ENCODE assay signal across 16 cellular contexts in the genomic region with DNA sequence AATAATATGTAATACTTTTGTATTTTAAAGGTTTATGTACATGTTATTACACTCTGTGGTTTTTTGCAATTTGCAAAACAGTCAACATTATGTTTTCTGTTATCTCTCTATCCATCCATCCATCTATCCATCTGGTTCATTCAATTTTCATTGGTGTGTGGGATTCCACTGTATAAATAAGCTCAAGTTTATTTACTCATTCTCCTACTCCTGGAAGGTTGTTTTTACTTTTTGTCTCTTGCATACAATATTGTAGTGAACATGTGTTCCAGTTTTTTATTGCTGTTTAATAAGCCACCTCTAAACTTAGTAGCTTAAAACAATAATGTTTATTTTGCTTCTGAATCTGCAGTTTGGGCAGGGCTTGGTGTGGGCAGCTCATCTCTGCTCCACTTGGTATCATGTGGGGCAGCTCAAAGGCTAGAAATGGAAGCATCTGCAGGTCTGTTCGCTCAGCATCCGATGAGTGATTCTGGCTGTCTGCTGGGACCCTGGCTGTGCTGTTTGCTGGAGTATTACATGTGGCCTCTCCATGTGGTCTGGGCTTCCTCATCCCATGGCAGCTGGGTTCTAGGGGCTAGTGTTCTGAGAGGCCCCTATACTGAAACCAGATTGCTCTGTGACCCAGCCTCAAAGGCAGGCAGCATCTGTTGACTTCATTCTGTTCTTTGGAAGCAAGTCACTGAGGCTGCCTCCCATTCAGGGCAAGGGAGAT. TPM values are rescaled to one million over a fixed set of nuclear protein-coding genes. Genes with fewer than 3 reads are reported as not detected.
DNase-seq lines count a peak whose midpoint lies in the region; ATAC-seq, FAIRE-seq and TF ChIP-seq lines count a peak whose summit lies in the region.
"Had no signal": no experiment of that assay in that cellular context is flagged by ENCODE, and none has a peak within 500 bp of the region (broad histone marks: within the 10 kb centered on the region; RNA-seq: fewer than 3 reads in every experiment).

No MANE protein-coding gene starts in this region.

- TF ChIP-seq POLR2A in H1 (IDR thresholded peaks at IDR 0.05; ENCODE audit: control extremely low read depth in 1 of 2, low read depth in 2 of 2, low read length in 2 of 2) = no peak
- no peak for TF ChIP-seq POLR2A in sigmoid colon (IDR thresholded peaks at IDR 0.05)

- no peak overlapping the region for H4K5ac ChIP-seq in H1 (ENCODE audit: insufficient read length, low read depth, low read length)

- peaks cover 0 to 3% of the 10 kb centered on the region in 2 experiments for H4K20me1 ChIP-seq in H1 (replicated peaks in 1 of 2; ENCODE audit: control insufficient read depth in 1 of 2, insufficient read depth in 2 of 2, low read length in 2 of 2)

- H3K56ac ChIP-seq in H1 (replicated peaks; ENCODE audit: insufficient read length, low read depth, low read length) = no peak overlapping the region

- no peak for TF ChIP-seq EP300 in H1 (IDR thresholded peaks at IDR 0.05; ENCODE audit: borderline replicate concordance in 1 of 2, low read depth in 2 of 2, low read length in 2 of 2)
- TF ChIP-seq EP300 in sigmoid colon (IDR thresholded peaks at IDR 0.05) = no peak

- 0 out of 2 replicates have a peak overlapping the region, but pooled peaks have one; percentile 29 for H2BK15ac ChIP-seq in H1 (ENCODE audit: low read length)

- CTCF ChIA-PET in H1 (lab: Charles Lee; ENCODE audit: partially characterized antibody) = interaction anchor here (0.7 to 9.9 kb wide), 17 partner anchors 11 to 234 kb away, joined by 3 to 119 read pairs (median 5); no protein-coding TSS in a partner anchor

- no peaks in the 10 kb centered on the region for H3K23me2 ChIP-seq in H1 (ENCODE audit: low read depth, low read length)

- no peaks in the 10 kb centered on the region for H3K9me3 Mint-ChIP-seq in activated T-cell treated with anti-CD3 and anti-CD28 coated beads, Interleukin-2, amount 50 U/mL, for 72 hours
- H3K9me3 Mint-ChIP-seq in activated T-cell treated with anti-CD3 and anti-CD28 coated beads, Interleukin-2, amount 50 U/mL, for 24 hours = no peaks in the 10 kb centered on the region
- H3K9me3 Mint-ChIP-seq: HFFc6 had no signal

- H3K4me1 ChIP-seq in H1 (replicated peaks in 1 of 4; ENCODE audit: control insufficient read depth in 3 of 4, insufficient read depth in 4 of 4, low read length in 3 of 4) (peaks cover 0 to 14% (median 4%) of the 10 kb centered on the region in 4 experiments; a peak in 6 of 7 replicates), sigmoid colon (peaks cover 0 to 2% (median 0%) of the 10 kb centered on the region in 4 donors)

- H3K18ac ChIP-seq in H1 (ENCODE audit: extremely low read depth, low read length) = no peak overlapping the region

- TF ChIP-seq CTCF in H1 (IDR thresholded peaks at IDR 0.05; ENCODE audit: control extremely low read depth in 1 of 3, insufficient read depth in 1 of 3, low read depth in 1 of 3, low read length in 3 of 3) (no peak), sigmoid colon (IDR thresholded peaks at IDR 0.05) (no peak)

- H4K91ac ChIP-seq in H1 (replicated peaks; ENCODE audit: insufficient read length, low read length) = no peak overlapping the region

- H3K14ac ChIP-seq in H1 (ENCODE audit: insufficient read length) = no peak overlapping the region

- H3K27me3 Mint-ChIP-seq in activated T-cell treated with anti-CD3 and anti-CD28 coated beads, Interleukin-2, amount 50 U/mL, for 72 hours (ENCODE audit: low read depth) = no peaks in the 10 kb centered on the region
- H3K27me3 Mint-ChIP-seq in activated T-cell treated with anti-CD3 and anti-CD28 coated beads, Interleukin-2, amount 50 U/mL, for 24 hours = no peaks in the 10 kb centered on the region
- H3K27me3 Mint-ChIP-seq: CD8-positive, alpha-beta memory T cell had no signal

- H2AFZ ChIP-seq in H1 (ENCODE audit: low read length) = no peak overlapping the region

- H3K27me3 ChIP-seq in H1 (replicated peaks in 1 of 4; ENCODE audit: control insufficient read depth in 3 of 4, extremely low read depth in 1 of 4, insufficient read depth in 3 of 4, low read length in 3 of 4) (no peaks in the 10 kb centered on the region), sigmoid colon (no peaks in the 10 kb centered on the region)

- H3K36me3 ChIP-seq in H1 (ENCODE audit: control insufficient read depth in 2 of 4, insufficient read depth in 4 of 4, low read length in 3 of 4) (no peaks in the 10 kb centered on the region), sigmoid colon (no peaks in the 10 kb centered on the region)

- no peak overlapping the region for H4K8ac ChIP-seq in H1 (ENCODE audit: extremely low read depth, insufficient read depth, low read length)

- H2BK20ac ChIP-seq in H1 (ENCODE audit: low read length) = no peak overlapping the region

- H3K9ac ChIP-seq in H1 (replicated peaks in 1 of 4; ENCODE audit: extremely low read depth in 1 of 4, low read depth in 3 of 4, low read length in 3 of 4) = no peak overlapping the region; a peak in 1 of 7 replicates

- H3K36me3 Mint-ChIP-seq in activated T-cell treated with anti-CD3 and anti-CD28 coated beads, Interleukin-2, amount 50 U/mL, for 72 hours (ENCODE audit: insufficient read depth in 2 of 2) = peaks cover 1 to 2% of the 10 kb centered on the region in 2 donors
- H3K36me3 Mint-ChIP-seq in activated T-cell treated with anti-CD3 and anti-CD28 coated beads, Interleukin-2, amount 50 U/mL, for 24 hours (ENCODE audit: low read depth) = peaks cover 2% of the 10 kb centered on the region

- H3K4me1 Mint-ChIP-seq in activated T-cell treated with anti-CD3 and anti-CD28 coated beads, Interleukin-2, amount 50 U/mL, for 72 hours (ENCODE audit: low read depth) = peaks cover 7% of the 10 kb centered on the region
- H3K4me1 Mint-ChIP-seq in activated T-cell treated with anti-CD3 and anti-CD28 coated beads, Interleukin-2, amount 50 U/mL, for 24 hours (ENCODE audit: low read depth) = peaks cover 7% of the 10 kb centered on the region

- H3K4me2 ChIP-seq in H1 (ENCODE audit: insufficient read depth in 1 of 2, low read depth in 2 of 2, low read length in 2 of 2) = no peak overlapping the region

- no peaks in the 10 kb centered on the region for H3K79me2 ChIP-seq in H1 (ENCODE audit: control insufficient read depth in 1 of 2, insufficient read depth in 2 of 2, low read length in 2 of 2)

- intact Hi-C loops in sigmoid colon (cut with DNase I) = no loop called here

- 67% methylated on average over 2 of the region's 2 CpGs; no CpG with 5 or more reads in 1 of the 2 experiments for WGBS in H1 (ENCODE audit: extremely low coverage in 1 of 2, insufficient coverage in 1 of 2, insufficient read length in 1 of 2, insufficient replicate concordance in 2 of 2, low coverage in 1 of 2, low lambda C conversion rate in 2 of 2, missing lambda C conversion rate in 1 of 2), 2 experiments
- WGBS in sigmoid colon, 2 donors = 49 to 76% methylated on average over 2 of the region's 2 CpGs

- H3K23ac ChIP-seq in H1 (ENCODE audit: insufficient read length) = no peak overlapping the region

- POLR2A ChIA-PET in H1 (lab: Charles Lee; ENCODE audit: partially characterized antibody) = interaction anchor here (1.2 to 1.4 kb wide), 2 partner anchors 38 to 44 kb away, joined by 3 read pairs; no protein-coding TSS in a partner anchor

- no peak overlapping the region for H3K27ac ChIP-seq in H1 (ENCODE audit: low read depth, low read length)
- no peak overlapping the region for H3K27ac ChIP-seq in sigmoid colon
- H3K27ac ChIP-seq: 22Rv1 had no signal

- no peak for TF ChIP-seq RAD21 in H1 (IDR thresholded peaks at IDR 0.05 in 1 of 2, conservative IDR thresholded peaks at IDR 0.05 in 1 of 2; ENCODE audit: low read depth in 2 of 2, low read length in 2 of 2)

- no peaks in the 10 kb centered on the region; the same call in 1 of the 2 replicates for H3K79me1 ChIP-seq in H1 (ENCODE audit: low read depth, low read length)

- H2BK12ac ChIP-seq in H1 (ENCODE audit: low read depth, low read length) = no peak overlapping the region

- DNase-seq in activated T-cell treated with anti-CD3 and anti-CD28 coated beads, Interleukin-2, amount 50 U/mL, for 72 hours = no peak
- DNase-seq in activated T-cell treated with anti-CD3 and anti-CD28 coated beads, Interleukin-2, amount 50 U/mL, for 24 hours = no peak
- DNase-seq in NCI-H2171 treated with DMSO at 0.1 percent for 48 hours (lab: John Stamatoyannopoulos, UW) (peak; percentile 71), H1 (ENCODE audit: low read depth in 1 of 2, low spot score in 2 of 2) (no peak), sigmoid colon (peak; percentile 34), NCI-H748 (lab: John Stamatoyannopoulos, UW; ENCODE audit: unreplicated experiment) (no peak)
- no peak for DNase-seq in activated CD4-positive, alpha-beta T cell treated with anti-CD3 and anti-CD28 coated beads for 4 hours
- DNase-seq: CD8-positive, alpha-beta memory T cell; EL; GOT3; HFFc6; MM.1S; NCI-H1092 treated with DMSO at 0.1 percent for 48 hours; NCI-H774 had no signal

- H3K27ac Mint-ChIP-seq in activated T-cell treated with anti-CD3 and anti-CD28 coated beads, Interleukin-2, amount 50 U/mL, for 72 hours = peak overlapping the region; percentile 10
- no peak overlapping the region for H3K27ac Mint-ChIP-seq in activated T-cell treated with anti-CD3 and anti-CD28 coated beads, Interleukin-2, amount 50 U/mL, for 24 hours
- H3K27ac Mint-ChIP-seq: HFFc6 had no signal

- H3K9me3 ChIP-seq in H1 (ENCODE audit: insufficient read depth in 2 of 2, low read depth in 1 of 2, low read length in 1 of 2) = no peaks in the 10 kb centered on the region
- no peaks in the 10 kb centered on the region for H3K9me3 ChIP-seq in sigmoid colon

- no peak overlapping the region for H3K4me3 Mint-ChIP-seq in activated T-cell treated with anti-CD3 and anti-CD28 coated beads, Interleukin-2, amount 50 U/mL, for 72 hours
- no peak overlapping the region for H3K4me3 Mint-ChIP-seq in activated T-cell treated with anti-CD3 and anti-CD28 coated beads, Interleukin-2, amount 50 U/mL, for 24 hours
- H3K4me3 Mint-ChIP-seq: CD8-positive, alpha-beta memory T cell; HFFc6 had no signal

- no peak overlapping the region for H3K4ac ChIP-seq in H1 (replicated peaks; ENCODE audit: insufficient read length, low read depth, low read length)

- H3K4me3 ChIP-seq in H1 (ENCODE audit: extremely low read depth in 1 of 4, insufficient read depth in 2 of 4, low read depth in 3 of 4, low read length in 4 of 4) (no peak overlapping the region), sigmoid colon (no peak overlapping the region)

- FAIRE-seq in H1 (lab: Jason Lieb, UNC) = no peak

- ATAC-seq in activated T-cell treated with anti-CD3 and anti-CD28 coated beads, Interleukin-2, amount 50 U/mL, for 72 hours (replicated peaks in 1 of 2) = no peak
- ATAC-seq in HG03521 (IDR thresholded peaks at IDR 0.05; ENCODE audit: unreplicated experiment) = no peak

- H2AK5ac ChIP-seq in H1 (ENCODE audit: low read depth, low read length) = no peak overlapping the region

- no peak overlapping the region for H2BK120ac ChIP-seq in H1 (replicated peaks; ENCODE audit: low read depth, low read length)

- no peak overlapping the region for H2BK5ac ChIP-seq in H1 (ENCODE audit: low read depth, low read length)

RNA-seq across cellular contexts. Expression of gene WDR25, which starts 45.6 kb away (rescaled TPM):
- 10 to 100 TPM; 12.5 to 13.6 TPM for total RNA-seq in activated T-cell treated with anti-CD3 and anti-CD28 coated beads, Interleukin-2, amount 50 U/mL, for 72 hours
- 11.0 and 11.2 TPM in 2 replicates for total RNA-seq in H1 (2021; fragmentation: NEBNext Ultra II Directional; extraction: Animal tissue kit (Norgen Biotek cat#: 25700))
- polyA plus RNA-seq in H1 (2011; rRNA removed) = 16.2 and 22.7 TPM in 2 replicates
- polyA plus RNA-seq in H1 (2011; cell fraction: cytosol; rRNA removed) = 13.3 TPM
- 17.4 TPM for polyA plus RNA-seq in H1 (2011; cell fraction: nucleus; rRNA removed)
- polyA plus RNA-seq in H1 (2012, experiment 1 of 2) = 7.2 to 10.5 TPM (median 8.4 TPM) in 4 replicates
- 10.9 TPM for polyA plus RNA-seq in H1 (2012, experiment 2 of 2)
- 7.5 TPM for polyA plus RNA-seq in H1 (2013, experiment 1 of 2)
- polyA plus RNA-seq in H1 (2013, experiment 2 of 2) = 6.5 TPM
- polyA minus RNA-seq in H1 (2011; rRNA and poly(A)+ RNA removed) = 11.2 and 14.3 TPM in 2 replicates
- 8.8 TPM for polyA minus RNA-seq in H1 (2011; cell fraction: cytosol; rRNA and poly(A)+ RNA removed)
- 13.0 TPM for polyA minus RNA-seq in H1 (2011; cell fraction: nucleus; rRNA and poly(A)+ RNA removed)
- 10 to 100 TPM in 3 of 4 donors, 1 to 10 TPM in 1; 8.7 to 21.0 (median 11.5) TPM for total RNA-seq in sigmoid colon
- polyA plus RNA-seq in sigmoid colon = 1 to 10 TPM; 6.9 to 9.6 (median 7.3) TPM

Comparison
In these comparisons a context has a peak if more than half of its experiments do, and no peak if none do; other contexts are left out.
1. DNase-seq: peak in NCI-H2171 treated with DMSO at 0.1 percent for 48 hours (single experiment) and sigmoid colon (single experiment); none in activated T-cell treated with anti-CD3 and anti-CD28 coated beads, Interleukin-2, amount 50 U/mL, for 72 hours (0 of 2), activated T-cell treated with anti-CD3 and anti-CD28 coated beads, Interleukin-2, amount 50 U/mL, for 24 hours (single experiment), H1 (0 of 2), activated CD4-positive, alpha-beta T cell treated with anti-CD3 and anti-CD28 coated beads for 4 hours (0 of 2) and NCI-H748 (single experiment).